ENCODE assay signal across 1 cellular context in genomic region chr17:13025264-13025627, GRCh38.
TF ChIP-seq lines count a peak whose summit lies in the region.

No MANE protein-coding gene starts in this region.

TF ChIP-seq in HEK293, 187 proteins besides CTCF, POLR2A, EP300 and RAD21 (continued from another document):
- TF ChIP-seq PRDM10 (tag by site-specific recombination; IDR thresholded peaks at IDR 0.05), result no peak
